ENCODE assay signal across 9 cellular contexts in genomic region chr20:15236812-15237211, GRCh38.
A peak's percentile ranks its signal among the peaks of the same experiment; 100 is the strongest.
DNase-seq lines count a peak whose midpoint lies in the region; ATAC-seq, FAIRE-seq and TF ChIP-seq lines count a peak whose summit lies in the region.
"Had no signal": no experiment of that assay in that cellular context is flagged by ENCODE, and none has a peak within 500 bp of the region (broad histone marks: within the 10 kb centered on the region; RNA-seq: fewer than 3 reads in every experiment).

No MANE protein-coding gene starts in this region.

- DNase-seq in ACHN = peak; percentile 43
- no peak for DNase-seq in GM12892 (ENCODE audit: insufficient read length)
- peak; percentile 59 for DNase-seq in NCI-H748 (lab: John Stamatoyannopoulos, UW; ENCODE audit: unreplicated experiment)
- peak; percentile 1 to 3 for DNase-seq in erythroblast (lab: John Stamatoyannopoulos, UW)
- DNase-seq in spleen = no peak
- no peak for DNase-seq in activated CD8-positive, alpha-beta memory T cell treated with anti-CD3 and anti-CD28 coated beads, Interleukin-2, amount 50 U/mL, for 4 hours
- DNase-seq in activated T-cell treated with anti-CD3 and anti-CD28 coated beads, Interleukin-2, amount 50 U/mL, for 1 hour = no peak

- intact Hi-C loops in spleen (cut with DNase I; ENCODE audit: low total_unique reads) = no loop called here

- TF ChIP-seq CTCF in spleen (IDR thresholded peaks at IDR 0.05 in 8 of 11, conservative IDR thresholded peaks at IDR 0.05 in 3 of 11) = peak in 9 of 11 experiments; percentile 18 to 52 (median 34)

- ATAC-seq in HG02973 (IDR thresholded peaks at IDR 0.05; ENCODE audit: unreplicated experiment) = peak; percentile 71

- in situ Hi-C loops in ACHN (cut with HindIII; ENCODE audit: low pct_ligation_motif_present, low pct_unique_long_range_greater_than_20kb, low sequenced_read_pairs) = no loop called here

- no peaks in the 10 kb centered on the region for H3K4me1 ChIP-seq in spleen

- H3K27me3 ChIP-seq in spleen (replicated peaks in 1 of 7) = no peaks in the 10 kb centered on the region

- peak; percentile 17 for FAIRE-seq in GM12892 (lab: Jason Lieb, UNC)
- FAIRE-seq: islet of Langerhans had no signal

- H3K4me3 ChIP-seq in spleen = no peak overlapping the region

- no peaks in the 10 kb centered on the region for H3K36me3 ChIP-seq in spleen

- no peaks in the 10 kb centered on the region for H3K9me3 ChIP-seq in spleen

- no peak overlapping the region for H3K27ac ChIP-seq in spleen

- TF ChIP-seq POLR2A in GM12892 (IDR thresholded peaks at IDR 0.05; ENCODE audit: low read depth, low read length) = no peak
- no peak for TF ChIP-seq POLR2A in erythroblast (IDR thresholded peaks at IDR 0.05; ENCODE audit: low read length)
- TF ChIP-seq POLR2A in spleen (IDR thresholded peaks at IDR 0.05) = no peak

- 0 to 12% (median 4%) methylated on average over 1 of the region's 1 CpG for WGBS in spleen, 5 donors

Comparison
In these comparisons a context has a peak if more than half of its experiments do, and no peak if none do; other contexts are left out.
1. DNase-seq: peak in ACHN (single experiment), NCI-H748 (single experiment) and erythroblast (2 of 2); none in GM12892 (single experiment), spleen (single experiment), activated CD8-positive, alpha-beta memory T cell treated with anti-CD3 and anti-CD28 coated beads, Interleukin-2, amount 50 U/mL, for 4 hours (single experiment) and activated T-cell treated with anti-CD3 and anti-CD28 coated beads, Interleukin-2, amount 50 U/mL, for 1 hour (single experiment).